In genomic region chr10:50244201-50244600, GRCh38 we compare ENCODE assay signal across 35 cellular contexts.
"Had no signal": no experiment of that assay in that cellular context is flagged by ENCODE, and none has a peak within 500 bp of the region (broad histone marks: within the 10 kb centered on the region; RNA-seq: fewer than 3 reads in every experiment).

No MANE protein-coding gene starts in this region.

- H3K4me3 ChIP-seq: coronary artery, dorsolateral prefrontal cortex had no signal

- H3K36me3 ChIP-seq: brain microvascular endothelial cell, WERI-Rb-1 had no signal

- ATAC-seq: activated CD4-positive, CD25-positive, alpha-beta regulatory T cell treated with anti-CD3 and anti-CD28 coated beads, Interleukin-2, amount 50 U/mL, for 24 hours; activated CD8-positive, alpha-beta memory T cell treated with anti-CD3 and anti-CD28 coated beads, Interleukin-2, amount 10 ng/mL, durations not matched to agents 7 days and 5 days; activated CD8-positive, alpha-beta T cell treated with anti-CD3 and anti-CD28 coated beads, Interleukin-2, amount 10 ng/mL, durations not matched to agents 7 days and 5 days; esophagus mucosa; T-helper 17 cell had no signal

- H3K4me1 Mint-ChIP-seq: activated B cell treated with CpG ODN at 0.5 μM for 24 hours; activated CD8-positive, alpha-beta memory T cell treated with anti-CD3 and anti-CD28 coated beads, Interleukin-2, amount 10 ng/mL, durations not matched to agents 7 days and 5 days; activated naive CD4-positive, alpha-beta T cell treated with anti-CD3 and anti-CD28 coated beads, Interleukin-2, amount 50 U/mL, for 24 hours; central memory CD8-positive, alpha-beta T cell; T-helper 17 cell had no signal

- FAIRE-seq: astrocyte, bronchial epithelial cell, frontal cortex had no signal

- H3K36me3 Mint-ChIP-seq: activated CD8-positive, alpha-beta memory T cell treated with anti-CD3 and anti-CD28 coated beads, Interleukin-2, amount 10 ng/mL, durations not matched to agents 7 days and 5 days; activated naive CD4-positive, alpha-beta T cell treated with anti-CD3 and anti-CD28 coated beads, Interleukin-2, amount 50 U/mL, for 24 hours had no signal

- H3K27ac Mint-ChIP-seq: activated B cell treated with CpG ODN at 0.5 μM for 24 hours; activated CD8-positive, alpha-beta memory T cell treated with anti-CD3 and anti-CD28 coated beads, Interleukin-2, amount 10 ng/mL, durations not matched to agents 7 days and 5 days; activated CD8-positive, alpha-beta T cell treated with anti-CD3 and anti-CD28 coated beads, Interleukin-2, amount 10 ng/mL, durations not matched to agents 7 days and 5 days; activated naive CD4-positive, alpha-beta T cell treated with anti-CD3 and anti-CD28 coated beads for 36 hours; activated naive CD4-positive, alpha-beta T cell treated with anti-CD3 and anti-CD28 coated beads, Interleukin-2, amount 50 U/mL, for 24 hours; activated T-helper 1 cell treated with anti-CD3 and anti-CD28 coated beads, Interleukin-12 subunit alpha, Interleukin-12 subunit beta, Interleukin-2, Interleukin-4 antibody, amounts not matched to agents 30 ng/mL and 10 ng/mL and 1 ng/mL, durations not matched to agents 14 hours and 24 hours and 36 hours; activated T-helper 2 cell treated with anti-CD3 and anti-CD28 coated beads, Interferon-gamma antibody, Interleukin-2, Interleukin-4, amounts not matched to agents 10 μg/mL and 5 μg/mL and 100 μg/mL, durations not matched to agents 14 hours and 24 hours and 36 hours; dendritic cell treated with granulocyte-macrophage colony-stimulating factor and Interleukin-4, amounts not matched to agents 40 ng/mL and 50 ng/mL, for 4 days; endodermal cell; T-helper 17 cell; T-helper 2 cell treated with Interferon-gamma antibody and Interleukin-4, amounts not matched to agents 5 μg/mL and 100 μg/mL, for 36 hours had no signal

- H3K4me3 Mint-ChIP-seq: activated B cell treated with CpG ODN at 0.5 μM for 24 hours; activated CD8-positive, alpha-beta memory T cell treated with anti-CD3 and anti-CD28 coated beads, Interleukin-2, amount 10 ng/mL, durations not matched to agents 7 days and 5 days; activated CD8-positive, alpha-beta T cell treated with anti-CD3 and anti-CD28 coated beads, Interleukin-2, amount 10 ng/mL, durations not matched to agents 7 days and 5 days; activated naive CD4-positive, alpha-beta T cell treated with anti-CD3 and anti-CD28 coated beads for 36 hours; activated naive CD4-positive, alpha-beta T cell treated with anti-CD3 and anti-CD28 coated beads, Interleukin-2, amount 50 U/mL, for 24 hours; activated T-helper 1 cell treated with anti-CD3 and anti-CD28 coated beads, Interleukin-12 subunit alpha, Interleukin-12 subunit beta, Interleukin-2, Interleukin-4 antibody, amounts not matched to agents 30 ng/mL and 10 ng/mL and 1 ng/mL, durations not matched to agents 14 hours and 24 hours and 36 hours; central memory CD8-positive, alpha-beta T cell; dendritic cell treated with granulocyte-macrophage colony-stimulating factor and Interleukin-4, amounts not matched to agents 40 ng/mL and 50 ng/mL, for 4 days; endodermal cell; T-helper 17 cell; T-helper 2 cell treated with Interferon-gamma antibody and Interleukin-4, amounts not matched to agents 5 μg/mL and 100 μg/mL, for 36 hours had no signal

- H3K9me3 Mint-ChIP-seq: activated B cell treated with CpG ODN at 0.5 μM for 24 hours; activated naive CD4-positive, alpha-beta T cell treated with anti-CD3 and anti-CD28 coated beads for 36 hours; activated naive CD4-positive, alpha-beta T cell treated with anti-CD3 and anti-CD28 coated beads, Interleukin-2, amount 50 U/mL, for 24 hours; activated T-helper 2 cell treated with anti-CD3 and anti-CD28 coated beads, Interferon-gamma antibody, Interleukin-2, Interleukin-4, amounts not matched to agents 10 μg/mL and 5 μg/mL and 100 μg/mL, durations not matched to agents 14 hours and 24 hours and 36 hours; central memory CD8-positive, alpha-beta T cell; dendritic cell treated with granulocyte-macrophage colony-stimulating factor and Interleukin-4, amounts not matched to agents 40 ng/mL and 50 ng/mL, for 4 days; endodermal cell; T-helper 2 cell treated with Interferon-gamma antibody and Interleukin-4, amounts not matched to agents 5 μg/mL and 100 μg/mL, for 36 hours had no signal

- DNase-seq: activated B cell treated with CpG ODN at 0.5 μM for 24 hours; activated CD4-positive, alpha-beta T cell treated with anti-CD3 and anti-CD28 coated beads for 48 hours; activated CD4-positive, alpha-beta T cell treated with anti-CD3 and anti-CD28 coated beads, Interleukin-2, amount 50 U/mL, for 1 hour; activated CD4-positive, alpha-beta T cell treated with anti-CD3 and anti-CD28 coated beads, Interleukin-2, amount 50 U/mL, for 48 hours; activated CD8-positive, alpha-beta memory T cell treated with anti-CD3 and anti-CD28 coated beads, Interleukin-2, amount 10 ng/mL, durations not matched to agents 7 days and 5 days; activated CD8-positive, alpha-beta memory T cell treated with anti-CD3 and anti-CD28 coated beads, Interleukin-2, amount 50 U/mL, for 4 hours; activated CD8-positive, alpha-beta T cell treated with anti-CD3 and anti-CD28 coated beads, Interleukin-2, amount 10 ng/mL, durations not matched to agents 7 days and 5 days; activated effector memory CD4-positive, alpha-beta T cell treated with anti-CD3 and anti-CD28 coated beads, Interleukin-2, amount 50 U/mL, for 16 hours; activated naive CD4-positive, alpha-beta T cell treated with anti-CD3 and anti-CD28 coated beads for 36 hours; activated T-cell treated with anti-CD3 and anti-CD28 coated beads, Interleukin-2, amount 50 U/mL, for 1 hour; activated T-cell treated with anti-CD3 and anti-CD28 coated beads, Interleukin-2, amount 50 U/mL, for 48 hours; amniotic stem cell; anterior cingulate cortex; brain microvascular endothelial cell; dorsolateral prefrontal cortex; effector memory CD4-positive, alpha-beta T cell; foreskin fibroblast; head of caudate nucleus; T-helper 1 cell; T-helper 17 cell; T1000; WERI-Rb-1 had no signal

- H3K27ac ChIP-seq: brain microvascular endothelial cell, coronary artery, dorsolateral prefrontal cortex, WERI-Rb-1 had no signal
